8 cellular contexts compared by ENCODE assay signal in genomic region chr3:194070220-194070633, GRCh38.
A peak's percentile ranks its signal among the peaks of the same experiment; 100 is the strongest.
DNase-seq lines count a peak whose midpoint lies in the region; ATAC-seq, FAIRE-seq and TF ChIP-seq lines count a peak whose summit lies in the region.

No MANE protein-coding gene starts in this region.

- no peaks in the 10 kb centered on the region for H4K20me1 ChIP-seq in mammary epithelial cell (ENCODE audit: insufficient read depth, low read length)

- no peaks in the 10 kb centered on the region for H3K27me3 Mint-ChIP-seq in naive B cell

- peaks cover 26 to 34% (median 27%) of the 10 kb centered on the region in 3 donors for H3K4me1 Mint-ChIP-seq in naive B cell

- BruUV-seq in mammary epithelial cell (replicated peaks; lab: Mats Ljungman, UMichigan) = no TSS peak

- H3K4me2 ChIP-seq in mammary epithelial cell (ENCODE audit: insufficient read depth, low read depth, low read length) = peak overlapping the region; percentile 66

- intact Hi-C loops in mammary epithelial cell (cut with micrococcal nuclease) = loop anchor here (1.0 to 5.0 kb wide), 3 partner anchors 68 to 288 kb away; no protein-coding TSS in a partner anchor

- 72% methylated on average over 7 of the region's 15 CpGs for WGBS in mammary epithelial cell (ENCODE audit: low coverage, missing lambda C conversion rate)

- CTCF ChIA-PET in AG04449 (lab: Yijun Ruan, JAX) = interaction anchor here (0.9 to 1.4 kb wide), 2 partner anchors 15 to 27 kb away, joined by 3 to 4 read pairs; no protein-coding TSS in a partner anchor
- CTCF ChIA-PET in mammary epithelial cell (lab: Charles Lee; ENCODE audit: low non-redundant PET) = no interaction called here

- H3K4me1 ChIP-seq in mammary epithelial cell (ENCODE audit: insufficient read depth, low read length) = peaks cover 20% of the 10 kb centered on the region

- H3K36me3 ChIP-seq in mammary epithelial cell (ENCODE audit: insufficient read depth, low read length) = no peaks in the 10 kb centered on the region

- H3K27me3 ChIP-seq in mammary epithelial cell (ENCODE audit: insufficient read depth, low read length) = no peaks in the 10 kb centered on the region

- peaks cover 0 to 12% (median 4%) of the 10 kb centered on the region in 7 donors for H3K9me3 Mint-ChIP-seq in naive B cell

- H3K27ac ChIP-seq in mammary epithelial cell (ENCODE audit: insufficient read depth, low read depth, low read length) = peak overlapping the region; percentile 23

- H3K4me3 Mint-ChIP-seq in naive B cell = peak overlapping the region; percentile 72 to 86 (median 78)

- dilution Hi-C loops in mammary epithelial cell (cut with HindIII; ENCODE audit: low sequenced_read_pairs) = no loop called here

- no peaks in the 10 kb centered on the region for H3K79me2 ChIP-seq in mammary epithelial cell (ENCODE audit: insufficient read depth, low read length)

- peak overlapping the region; percentile 17 for H3K9ac ChIP-seq in mammary epithelial cell (ENCODE audit: insufficient read depth, low read length)

- FAIRE-seq in frontal cortex (lab: Jason Lieb, UNC) = no peak

- in situ Hi-C loops in mammary epithelial cell (cut with MboI; ENCODE audit: low sequenced_read_pairs in 2 of 2) = no loop called here

- ATAC-seq in naive B cell (ENCODE audit: low read depth in 2 of 2) (no peak), GM18517 (IDR thresholded peaks at IDR 0.05; ENCODE audit: unreplicated experiment) (no peak)

- H3K9me3 ChIP-seq in mammary epithelial cell (replicated peaks; ENCODE audit: insufficient read depth, low read length) = peaks cover 8% of the 10 kb centered on the region

- POLR2A ChIA-PET in AG04449 (lab: Yijun Ruan, JAX) = interaction anchor here (0.6 to 1.6 kb wide), 3 partner anchors 10 to 22 kb away, joined by 3 to 4 read pairs (median 3); no protein-coding TSS in a partner anchor

- H3K36me3 Mint-ChIP-seq in naive B cell = no peaks in the 10 kb centered on the region

- TF ChIP-seq CTCF in AG04449 (IDR thresholded peaks at IDR 0.05; ENCODE audit: insufficient read depth, low read length, missing control alignments) (no peak), mammary epithelial cell (conservative IDR thresholded peaks at IDR 0.05 in 1 of 2, IDR thresholded peaks at IDR 0.05 in 1 of 2; ENCODE audit: extremely low read depth in 1 of 2, insufficient read depth in 1 of 2, low read depth in 1 of 2, low read length in 2 of 2) (no peak)

- no peak for DNase-seq in AG04449 (ENCODE audit: low read depth, low spot score)
- peak; percentile 64 for DNase-seq in HuH-7 (ENCODE audit: low spot score)
- DNase-seq in mammary epithelial cell = no peak
- DNase-seq in naive B cell = no peak
- no peak for DNase-seq in frontal cortex (ENCODE audit: low spot score in 2 of 2)
- DNase-seq in GM19238 (ENCODE audit: insufficient read length, low spot score) = no peak
- DNase-seq in RPMI8226 = no peak

- peak overlapping the region; percentile 68 for H2AFZ ChIP-seq in mammary epithelial cell (ENCODE audit: low read depth, low read length)

- H3K4me3 ChIP-seq in AG04449 (ENCODE audit: low read depth, low read length) (peak overlapping the region; percentile 57), mammary epithelial cell (replicated peaks in 1 of 3; ENCODE audit: insufficient read depth in 1 of 3, low read depth in 2 of 3, low read length in 3 of 3) (peak overlapping the region in 2 of 3 experiments; percentile 18 to 40)

- peak overlapping the region; percentile 90 to 95 (median 94) for H3K27ac Mint-ChIP-seq in naive B cell
